In the genomic region with DNA sequence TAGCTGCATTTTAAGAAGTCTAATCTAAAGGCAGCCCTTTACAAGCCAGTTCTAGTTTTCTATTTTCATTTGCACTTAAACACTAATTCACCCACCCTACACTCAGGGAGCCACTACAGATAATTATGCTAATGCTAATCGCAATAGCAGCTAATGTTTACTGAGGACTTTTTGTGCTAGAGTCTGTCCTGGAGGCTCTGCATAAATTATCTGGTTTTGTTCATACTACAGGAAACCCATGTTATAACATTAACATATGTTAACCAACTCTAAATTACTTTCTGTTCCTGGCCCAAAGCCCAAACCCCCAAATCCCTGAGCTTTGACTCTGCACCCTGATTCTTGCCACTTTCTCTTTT, we compare ENCODE assay signal across 8 cellular contexts. TPM values are rescaled to one million over a fixed set of nuclear protein-coding genes. Genes with fewer than 3 reads are reported as not detected.
DNase-seq lines count a peak whose midpoint lies in the region; ATAC-seq, FAIRE-seq and TF ChIP-seq lines count a peak whose summit lies in the region.

No MANE protein-coding gene starts in this region.

- H3K27me3 ChIP-seq in transverse colon: no peaks in the 10 kb centered on the region

- H3K9me3 Mint-ChIP-seq in activated CD8-positive, alpha-beta T cell treated with anti-CD3 and anti-CD28 coated beads for 36 hours: no peaks in the 10 kb centered on the region

- TF ChIP-seq POLR2A in transverse colon (IDR thresholded peaks at IDR 0.05): no peak

- H3K4me1 Mint-ChIP-seq in activated CD8-positive, alpha-beta T cell treated with anti-CD3 and anti-CD28 coated beads for 36 hours (ENCODE audit: low read depth): peaks cover 16% of the 10 kb centered on the region

- peak overlapping the region; percentile 84 for H3K27ac Mint-ChIP-seq in activated CD8-positive, alpha-beta T cell treated with anti-CD3 and anti-CD28 coated beads for 36 hours

- POLR2A ChIA-PET in activated CD8-positive, alpha-beta T cell treated with anti-CD3 and anti-CD28 coated beads for 36 hours (lab: Charles Lee): no interaction called here

- no peak for TF ChIP-seq EP300 in transverse colon (IDR thresholded peaks at IDR 0.05; ENCODE audit: low read depth)

- H3K4me1 ChIP-seq in kidney (ENCODE audit: control insufficient read depth in 1 of 2, insufficient read depth in 1 of 2, low read depth in 1 of 2, low read length in 2 of 2) (no peaks in the 10 kb centered on the region), transverse colon (no peaks in the 10 kb centered on the region)

- H3K27ac ChIP-seq in kidney (ENCODE audit: low read depth in 2 of 2, low read length in 2 of 2): no peak overlapping the region
- peak overlapping the region in 1 of 4 donors; percentile 45 for H3K27ac ChIP-seq in transverse colon

- H3K9me3 ChIP-seq in kidney (ENCODE audit: control insufficient read depth in 1 of 2, low read length in 2 of 2) (no peaks in the 10 kb centered on the region), transverse colon (no peaks in the 10 kb centered on the region)

- no peak for TF ChIP-seq CTCF in activated CD8-positive, alpha-beta T cell treated with anti-CD3 and anti-CD28 coated beads for 36 hours (IDR thresholded peaks at IDR 0.05)
- TF ChIP-seq CTCF in kidney (IDR thresholded peaks at IDR 0.05; ENCODE audit: borderline replicate concordance, extremely low read depth, insufficient read depth): no peak
- no peak for TF ChIP-seq CTCF in transverse colon (IDR thresholded peaks at IDR 0.05)

- H3K36me3 ChIP-seq in kidney (ENCODE audit: control insufficient read depth in 1 of 2, insufficient read depth in 2 of 2, low read length in 2 of 2) (no peaks in the 10 kb centered on the region), transverse colon (no peaks in the 10 kb centered on the region)

- no peaks in the 10 kb centered on the region for H3K27me3 Mint-ChIP-seq in activated CD8-positive, alpha-beta T cell treated with anti-CD3 and anti-CD28 coated beads for 36 hours

- WGBS in transverse colon (ENCODE audit: low coverage in 1 of 2), 2 donors: 36% methylated on average over 1 of the region's 1 CpG; no CpG with 5 or more reads in 1 of the 2 donors

- DNase-seq in activated CD8-positive, alpha-beta T cell treated with anti-CD3 and anti-CD28 coated beads for 36 hours: no peak
- DNase-seq in kidney: no peak
- DNase-seq in transverse colon: no peak
- no peak for DNase-seq in NK-92 treated with Interleukin-12 subunit alpha and Interleukin-12 subunit beta, amount 100 ng/mL, for 24 hours (lab: John Stamatoyannopoulos, UW)
- DNase-seq in urothelium cell line (ENCODE audit: low spot score): no peak

- ATAC-seq in GM18498 (IDR thresholded peaks at IDR 0.05; ENCODE audit: unreplicated experiment): peak; percentile 16
- peak; percentile 3 for ATAC-seq in HG02678 (IDR thresholded peaks at IDR 0.05; ENCODE audit: unreplicated experiment)
- ATAC-seq in activated CD8-positive, alpha-beta T cell treated with anti-CD3 and anti-CD28 coated beads for 36 hours: peak; percentile 1
- no peak for ATAC-seq in HG03097 (IDR thresholded peaks at IDR 0.05; ENCODE audit: low FRiP score, unreplicated experiment)

- H3K4me3 ChIP-seq in kidney (ENCODE audit: low read length in 2 of 2) (peak overlapping the region; percentile 79 to 82), transverse colon (peak overlapping the region; percentile 11 to 63 (median 42))

- peak overlapping the region; percentile 79 for H3K4me3 Mint-ChIP-seq in activated CD8-positive, alpha-beta T cell treated with anti-CD3 and anti-CD28 coated beads for 36 hours

- no peak for FAIRE-seq in kidney (lab: Jason Lieb, UNC)
- no peak for FAIRE-seq in urothelium cell line (lab: Jason Lieb, UNC)

- CTCF ChIA-PET in activated CD8-positive, alpha-beta T cell treated with anti-CD3 and anti-CD28 coated beads for 36 hours (lab: Charles Lee): interaction anchor here (1.1 to 1.2 kb wide), 2 partner anchors 12 to 131 kb away, joined by 3 read pairs; no protein-coding TSS in a partner anchor

- H3K36me3 Mint-ChIP-seq in activated CD8-positive, alpha-beta T cell treated with anti-CD3 and anti-CD28 coated beads for 36 hours (ENCODE audit: low read depth): no peaks in the 10 kb centered on the region

- no peak overlapping the region for H3K9ac ChIP-seq in kidney (ENCODE audit: low read length in 2 of 2)

- in situ Hi-C loops in transverse colon (cut with MboI; ENCODE audit: low pct_ligation_motif_present in 1 of 4, low pct_unique_long_range_greater_than_20kb in 1 of 4, low sequenced_read_pairs in 3 of 4): loop anchor here in 2 of 4 donors (25.0 kb wide), 1 partner anchor 124 kb away; no protein-coding TSS in a partner anchor

- intact Hi-C loops in activated CD8-positive, alpha-beta T cell treated with anti-CD3 and anti-CD28 coated beads for 36 hours (cut with micrococcal nuclease): loop anchor here (5.0 kb wide), 1 partner anchor 129 kb away; no protein-coding TSS in a partner anchor
- intact Hi-C loops in kidney (cut with DNase I) (no loop called here), transverse colon (cut with DNase I; ENCODE audit: low total_unique reads) (no loop called here)

RNA-seq across cellular contexts. Expression of gene RADX, which starts 0.5 kb away (rescaled TPM):
- total RNA-seq in activated CD8-positive, alpha-beta T cell treated with anti-CD3 and anti-CD28 coated beads for 36 hours: 1 to 10 TPM; 5.6 to 7.4 TPM
- total RNA-seq in kidney (4.7 TPM), transverse colon (10 to 100 TPM in 1 of 4 donors, 1 to 10 TPM in 2, not detected in 1; 1.9 to 13.8 (median 4.6) TPM)
- 3.2 TPM for polyA plus RNA-seq in kidney (ENCODE audit: insufficient read depth, low read depth, low replicate concordance)
